In genomic region chr19:16627928-16628182, GRCh38 we compare ENCODE assay signal across 9 cellular contexts. TPM values are rescaled to one million over a fixed set of nuclear protein-coding genes. Genes with fewer than 3 reads are reported as not detected.
DNase-seq lines count a peak whose midpoint lies in the region; ATAC-seq and TF ChIP-seq lines count a peak whose summit lies in the region.
"Had no signal": no experiment of that assay in that cellular context is flagged by ENCODE, and none has a peak within 500 bp of the region (broad histone marks: within the 10 kb centered on the region; RNA-seq: fewer than 3 reads in every experiment).

No MANE protein-coding gene starts in this region.

- peak overlapping the region; percentile 87 for H3K9ac ChIP-seq in iPS-15b (ENCODE audit: low read depth, low read length)

- TF ChIP-seq CTCF in spleen (IDR thresholded peaks at IDR 0.05 in 8 of 11, conservative IDR thresholded peaks at IDR 0.05 in 3 of 11) (no peak), GM10266 (IDR thresholded peaks at IDR 0.05; ENCODE audit: control insufficient read depth, insufficient read depth, low read depth, missing control alignments) (no peak)

- intact Hi-C loops in spleen (cut with DNase I; ENCODE audit: low total_unique reads): no loop called here

- TF ChIP-seq POLR2A in spleen (IDR thresholded peaks at IDR 0.05): no peak

- no peaks in the 10 kb centered on the region for H3K9me3 Mint-ChIP-seq in activated CD4-positive, alpha-beta memory T cell treated with anti-CD3 and anti-CD28 coated beads, Interleukin-2, amount 10 ng/mL, durations not matched to agents 7 days and 5 days

- H3K36me3 ChIP-seq in HAP-1 (replicated peaks): peaks cover 24% of the 10 kb centered on the region
- no peaks in the 10 kb centered on the region for H3K36me3 ChIP-seq in iPS-15b (ENCODE audit: control insufficient read depth, insufficient read depth, low read length)
- H3K36me3 ChIP-seq in spleen: peaks cover 0 to 59% (median 24%) of the 10 kb centered on the region in 6 donors

- H3K27me3 Mint-ChIP-seq in activated CD4-positive, alpha-beta memory T cell treated with anti-CD3 and anti-CD28 coated beads, Interleukin-2, amount 10 ng/mL, durations not matched to agents 7 days and 5 days: no peaks in the 10 kb centered on the region
- H3K27me3 Mint-ChIP-seq: activated naive CD8-positive, alpha-beta T cell had no signal

- no peak overlapping the region for H3K27ac Mint-ChIP-seq in activated CD4-positive, alpha-beta memory T cell treated with anti-CD3 and anti-CD28 coated beads, Interleukin-2, amount 10 ng/mL, durations not matched to agents 7 days and 5 days

- CTCF ChIA-PET in activated CD4-positive, alpha-beta memory T cell treated with anti-CD3 and anti-CD28 coated beads, Interleukin-2, amount 10 ng/mL, durations not matched to agents 7 days and 5 days (lab: Charles Lee): interaction anchor here (1.3 to 2.0 kb wide), 2 partner anchors 9 to 40 kb away, joined by 3 to 6 read pairs; no protein-coding TSS in a partner anchor

- H3K27me3 ChIP-seq in HAP-1 (ENCODE audit: low read depth) (no peaks in the 10 kb centered on the region), iPS-15b (ENCODE audit: control insufficient read depth, insufficient read depth, low read length) (no peaks in the 10 kb centered on the region), spleen (replicated peaks in 1 of 7) (no peaks in the 10 kb centered on the region)

- POLR2A ChIA-PET in activated CD4-positive, alpha-beta memory T cell treated with anti-CD3 and anti-CD28 coated beads, Interleukin-2, amount 10 ng/mL, durations not matched to agents 7 days and 5 days (lab: Charles Lee): interaction anchor here (0.6 to 5.7 kb wide), 18 partner anchors 10 to 316 kb away, joined by 3 to 136 read pairs (median 10); partner anchors contain the start of genes SMIM7 and TMEM38A

- H3K4me3 ChIP-seq in HAP-1 (peak overlapping the region; percentile 95), iPS-15b (ENCODE audit: low read depth, low read length) (peak overlapping the region; percentile 93), spleen (peak overlapping the region; percentile 76 to 99 (median 93))

- 0 to 1% (median 0%) methylated on average over 14 to 38 of the region's 38 CpGs; no CpG with 5 or more reads in 2 of the 5 donors for WGBS in spleen, 5 donors

- in situ Hi-C loops in HAP-1 (cut with MboI; ENCODE audit: low sequenced_read_pairs): no loop called here

- DNase-seq in HAP-1 (ENCODE audit: low spot score in 2 of 2): no peak
- no peak for DNase-seq in activated CD4-positive, alpha-beta memory T cell treated with anti-CD3 and anti-CD28 coated beads, Interleukin-2, amount 10 ng/mL, durations not matched to agents 7 days and 5 days
- no peak for DNase-seq in spleen
- DNase-seq in activated effector memory CD4-positive, alpha-beta T cell treated with Interleukin-2 at 50 U/mL for 16 hours: no peak
- DNase-seq in GM10266 (ENCODE audit: extremely low spot score): no peak

- H3K9me3 ChIP-seq in HAP-1: no peaks in the 10 kb centered on the region
- no peaks in the 10 kb centered on the region for H3K9me3 ChIP-seq in iPS-15b (ENCODE audit: control insufficient read depth, insufficient read depth, low read length)
- no peaks in the 10 kb centered on the region for H3K9me3 ChIP-seq in spleen

- peaks cover 49% of the 10 kb centered on the region for H3K36me3 Mint-ChIP-seq in activated CD4-positive, alpha-beta memory T cell treated with anti-CD3 and anti-CD28 coated beads, Interleukin-2, amount 10 ng/mL, durations not matched to agents 7 days and 5 days (ENCODE audit: low read depth)

- H3K27ac ChIP-seq in spleen: peak overlapping the region; percentile 74 to 99 (median 96)

- no peak for ATAC-seq in GM19035 (IDR thresholded peaks at IDR 0.05; ENCODE audit: unreplicated experiment)
- no peak for ATAC-seq in GM19395 (IDR thresholded peaks at IDR 0.05; ENCODE audit: unreplicated experiment)

- H3K4me1 ChIP-seq in HAP-1 (peaks cover 5% of the 10 kb centered on the region), iPS-15b (ENCODE audit: control insufficient read depth, insufficient read depth, low read length) (peaks cover 22% of the 10 kb centered on the region), spleen (peaks cover 22 to 63% (median 48%) of the 10 kb centered on the region in 6 donors)

- peak overlapping the region; percentile 99 for H3K4me3 Mint-ChIP-seq in activated CD4-positive, alpha-beta memory T cell treated with anti-CD3 and anti-CD28 coated beads, Interleukin-2, amount 10 ng/mL, durations not matched to agents 7 days and 5 days

- H3K4me1 Mint-ChIP-seq in activated CD4-positive, alpha-beta memory T cell treated with anti-CD3 and anti-CD28 coated beads, Interleukin-2, amount 10 ng/mL, durations not matched to agents 7 days and 5 days: peaks cover 67% of the 10 kb centered on the region

RNA-seq across cellular contexts. Expression of gene MED26, which starts 0.1 kb away (rescaled TPM):
- 10 to 100 TPM; 15.5 to 15.9 TPM for total RNA-seq in activated CD4-positive, alpha-beta memory T cell treated with anti-CD3 and anti-CD28 coated beads, Interleukin-2, amount 10 ng/mL, durations not matched to agents 7 days and 5 days
- total RNA-seq in spleen: 10 to 100 TPM; 10.4 to 20.4 (median 17.1) TPM
- polyA plus RNA-seq in spleen: 1 to 10 TPM; 6.5 to 9.8 (median 8.8) TPM

RNA-seq across cellular contexts. Expression of gene SMIM7, which starts 32.1 kb away (rescaled TPM):
- total RNA-seq in activated CD4-positive, alpha-beta memory T cell treated with anti-CD3 and anti-CD28 coated beads, Interleukin-2, amount 10 ng/mL, durations not matched to agents 7 days and 5 days: 10 to 100 TPM; 52.6 to 60.6 TPM
- total RNA-seq in spleen: 10 to 100 TPM; 58.0 to 95.4 (median 82.0) TPM
- polyA plus RNA-seq in spleen: 10 to 100 TPM; 57.3 to 74.8 (median 73.6) TPM

RNA-seq across cellular contexts. Expression of gene TMEM38A, which starts 33.1 kb away (rescaled TPM):
- 1 to 10 TPM; 1.4 TPM for total RNA-seq in activated CD4-positive, alpha-beta memory T cell treated with anti-CD3 and anti-CD28 coated beads, Interleukin-2, amount 10 ng/mL, durations not matched to agents 7 days and 5 days
- total RNA-seq in spleen: 1 to 10 TPM; 1.5 to 3.9 (median 2.1) TPM
- 1 to 10 TPM; 2.8 to 5.4 (median 3.5) TPM for polyA plus RNA-seq in spleen

RNA-seq across cellular contexts. Expression of gene SLC35E1, which starts 55.6 kb away (rescaled TPM):
- total RNA-seq in activated CD4-positive, alpha-beta memory T cell treated with anti-CD3 and anti-CD28 coated beads, Interleukin-2, amount 10 ng/mL, durations not matched to agents 7 days and 5 days: 10 to 100 TPM; 57.3 to 57.7 TPM
- 10 to 100 TPM; 26.8 to 36.6 (median 33.0) TPM for total RNA-seq in spleen
- 10 to 100 TPM; 13.2 to 21.8 (median 16.4) TPM for polyA plus RNA-seq in spleen
